ENCODE assay signal across 9 cellular contexts in genomic region chr11:67996622-67997459, GRCh38. TPM values are rescaled to one million over a fixed set of nuclear protein-coding genes. Genes with fewer than 3 reads are reported as not detected.
DNase-seq lines count a peak whose midpoint lies in the region; ATAC-seq and TF ChIP-seq lines count a peak whose summit lies in the region.
"Had no signal": no experiment of that assay in that cellular context is flagged by ENCODE, and none has a peak within 500 bp of the region (broad histone marks: within the 10 kb centered on the region; RNA-seq: fewer than 3 reads in every experiment).

No MANE protein-coding gene starts in this region.

- peaks cover 97% of the 10 kb centered on the region for H3K36me3 Mint-ChIP-seq in dendritic cell treated with granulocyte-macrophage colony-stimulating factor and Interleukin-4, amounts not matched to agents 40 ng/mL and 50 ng/mL, for 4 days (ENCODE audit: low read depth)
- H3K36me3 Mint-ChIP-seq in natural killer cell treated with Interleukin-12 subunit alpha and Interleukin-12 subunit beta and Interleukin-15 and Interleukin-18, amount 100 ng/mL, for 72 hours, result no peaks in the 10 kb centered on the region
- H3K36me3 Mint-ChIP-seq in progenitor cell of endocrine pancreas (ENCODE audit: insufficient read depth), result peaks cover 1% of the 10 kb centered on the region

- no peak overlapping the region for H3K27ac ChIP-seq in Panc1 (ENCODE audit: low read length)
- H3K27ac ChIP-seq: SJSA1, thoracic aorta had no signal

- intact Hi-C loops in Panc1 (cut with micrococcal nuclease; ENCODE audit: unreplicated experiment), result no loop called here
- intact Hi-C loops in dendritic cell treated with granulocyte-macrophage colony-stimulating factor and Interleukin-4, amounts not matched to agents 40 ng/mL and 50 ng/mL, for 4 days (cut with micrococcal nuclease), result loop anchor here (2.0 to 5.0 kb wide), 2 partner anchors 14 to 40 kb away; partner anchors contain the start of genes ALDH3B1 and TCIRG1

- BruUV-seq in Panc1 (replicated peaks; lab: Mats Ljungman, UMichigan), result no TSS peak

- no peaks in the 10 kb centered on the region for H3K27me3 ChIP-seq in HAP-1 (ENCODE audit: low read depth)
- H3K27me3 ChIP-seq in Panc1 (ENCODE audit: control insufficient read depth, insufficient read depth, low read length), result no peaks in the 10 kb centered on the region
- H3K27me3 ChIP-seq: SJSA1 had no signal

- H3K9me3 Mint-ChIP-seq in dendritic cell treated with granulocyte-macrophage colony-stimulating factor and Interleukin-4, amounts not matched to agents 40 ng/mL and 50 ng/mL, for 4 days, result no peaks in the 10 kb centered on the region
- H3K9me3 Mint-ChIP-seq in natural killer cell treated with Interleukin-12 subunit alpha and Interleukin-12 subunit beta and Interleukin-15 and Interleukin-18, amount 100 ng/mL, for 72 hours, result peaks cover 4% of the 10 kb centered on the region
- H3K9me3 Mint-ChIP-seq in progenitor cell of endocrine pancreas (ENCODE audit: low read depth), result no peaks in the 10 kb centered on the region

- H3K4me1 ChIP-seq in HAP-1 (no peaks in the 10 kb centered on the region; the same call in 1 of the 2 replicates), Panc1 (ENCODE audit: control insufficient read depth, insufficient read depth, low read length) (no peaks in the 10 kb centered on the region)

- peak overlapping the region; percentile 51 for H3K4me3 Mint-ChIP-seq in dendritic cell treated with granulocyte-macrophage colony-stimulating factor and Interleukin-4, amounts not matched to agents 40 ng/mL and 50 ng/mL, for 4 days
- peak overlapping the region; percentile 12 for H3K4me3 Mint-ChIP-seq in natural killer cell treated with Interleukin-12 subunit alpha and Interleukin-12 subunit beta and Interleukin-15 and Interleukin-18, amount 100 ng/mL, for 72 hours
- no peak overlapping the region for H3K4me3 Mint-ChIP-seq in progenitor cell of endocrine pancreas (ENCODE audit: low read depth)

- H3K27me3 Mint-ChIP-seq in dendritic cell treated with granulocyte-macrophage colony-stimulating factor and Interleukin-4, amounts not matched to agents 40 ng/mL and 50 ng/mL, for 4 days, result peaks cover under 1% of the 10 kb centered on the region
- H3K27me3 Mint-ChIP-seq in natural killer cell treated with Interleukin-12 subunit alpha and Interleukin-12 subunit beta and Interleukin-15 and Interleukin-18, amount 100 ng/mL, for 72 hours, result no peaks in the 10 kb centered on the region
- H3K27me3 Mint-ChIP-seq in progenitor cell of endocrine pancreas, result peaks cover 30% of the 10 kb centered on the region

- CTCF ChIA-PET in Panc1 (lab: Charles Lee), result interaction anchor here (0.6 to 0.9 kb wide), 3 partner anchors 13 to 235 kb away, joined by 3 to 5 read pairs (median 4); partner anchors contain the start of gene ALDH3B1

- TF ChIP-seq CTCF in Panc1 (IDR thresholded peaks at IDR 0.05), result no peak
- no peak for TF ChIP-seq CTCF in progenitor cell of endocrine pancreas (IDR thresholded peaks at IDR 0.05; ENCODE audit: unreplicated experiment)

- H3K4me3 ChIP-seq in HAP-1 (peak overlapping the region; percentile 32), Panc1 (ENCODE audit: low read depth in 2 of 2, low read length in 2 of 2) (no peak overlapping the region)
- H3K4me3 ChIP-seq: SJSA1, thoracic aorta had no signal

- no peaks in the 10 kb centered on the region for H3K9me3 ChIP-seq in HAP-1
- H3K9me3 ChIP-seq in Panc1 (ENCODE audit: control insufficient read depth, insufficient read depth, low read depth, low read length), result no peaks in the 10 kb centered on the region
- H3K9me3 ChIP-seq: SJSA1, thoracic aorta had no signal

- H3K27ac Mint-ChIP-seq in dendritic cell treated with granulocyte-macrophage colony-stimulating factor and Interleukin-4, amounts not matched to agents 40 ng/mL and 50 ng/mL, for 4 days, result peak overlapping the region; percentile 78
- H3K27ac Mint-ChIP-seq in natural killer cell treated with Interleukin-12 subunit alpha and Interleukin-12 subunit beta and Interleukin-15 and Interleukin-18, amount 100 ng/mL, for 72 hours, result peak overlapping the region in 1 of 2 donors; percentile 29
- no peak overlapping the region for H3K27ac Mint-ChIP-seq in progenitor cell of endocrine pancreas

- H3K36me3 ChIP-seq in HAP-1 (replicated peaks) (peaks cover 3% of the 10 kb centered on the region; the same call in 1 of the 2 replicates), Panc1 (ENCODE audit: control insufficient read depth, insufficient read depth, low read length) (no peaks in the 10 kb centered on the region)
- H3K36me3 ChIP-seq: thoracic aorta had no signal

- POLR2A ChIA-PET in Panc1 (lab: Charles Lee), result no interaction called here

- peaks cover 72% of the 10 kb centered on the region for H3K4me1 Mint-ChIP-seq in dendritic cell treated with granulocyte-macrophage colony-stimulating factor and Interleukin-4, amounts not matched to agents 40 ng/mL and 50 ng/mL, for 4 days (ENCODE audit: low read depth)
- peaks cover 18 to 25% of the 10 kb centered on the region in 2 donors for H3K4me1 Mint-ChIP-seq in natural killer cell treated with Interleukin-12 subunit alpha and Interleukin-12 subunit beta and Interleukin-15 and Interleukin-18, amount 100 ng/mL, for 72 hours (ENCODE audit: low read depth in 2 of 2)
- H3K4me1 Mint-ChIP-seq in progenitor cell of endocrine pancreas (ENCODE audit: low read depth), result no peaks in the 10 kb centered on the region

- peak; percentile 90 for ATAC-seq in Panc1
- peak; percentile 78 to 80 for ATAC-seq in natural killer cell treated with Interleukin-12 subunit alpha and Interleukin-12 subunit beta and Interleukin-15 and Interleukin-18, amount 100 ng/mL, for 72 hours

- in situ Hi-C loops in HAP-1 (cut with MboI; ENCODE audit: low sequenced_read_pairs), result no loop called here
- in situ Hi-C loops in Panc1 (cut with HindIII; ENCODE audit: low pct_unique_long_range_greater_than_20kb, low sequenced_read_pairs), result no loop called here

- DNase-seq in HAP-1 (ENCODE audit: low spot score in 2 of 2) (peak; percentile 81 to 96), Panc1 (ENCODE audit: low read depth, low spot score) (no peak), NCI-H446 (lab: John Stamatoyannopoulos, UW) (no peak), mesenteric fat pad (ENCODE audit: low spot score) (no peak), progenitor cell of endocrine pancreas (ENCODE audit: low spot score, unreplicated experiment) (no peak)
- no peak for DNase-seq in natural killer cell treated with Interleukin-12 subunit alpha and Interleukin-12 subunit beta and Interleukin-15 and Interleukin-18, amount 100 ng/mL, for 72 hours (ENCODE audit: low spot score)

RNA-seq across cellular contexts. Expression of gene UNC93B1, which starts 7.1 kb away (rescaled TPM):
- 54.1 TPM for total RNA-seq in Panc1 (2021; ENCODE audit: unreplicated experiment)
- polyA plus RNA-seq in Panc1 (2012; ENCODE audit: insufficient read length), result 74.9 TPM
- 10 to 100 TPM; 13.5 to 13.6 TPM for total RNA-seq in natural killer cell treated with Interleukin-12 subunit alpha and Interleukin-12 subunit beta and Interleukin-15 and Interleukin-18, amount 100 ng/mL, for 72 hours
- 42.0 TPM for total RNA-seq in mesenteric fat pad
- 6.7 and 8.0 TPM in 2 replicates for total RNA-seq in progenitor cell of endocrine pancreas

RNA-seq across cellular contexts. Expression of gene ALDH3B1, which starts 13.3 kb away (rescaled TPM):
- total RNA-seq in Panc1 (2021; ENCODE audit: unreplicated experiment) (18.3 TPM), mesenteric fat pad (14.6 TPM), progenitor cell of endocrine pancreas (not detected in 2 replicates)
- 25.3 TPM for polyA plus RNA-seq in Panc1 (2012; ENCODE audit: insufficient read length)
- total RNA-seq in natural killer cell treated with Interleukin-12 subunit alpha and Interleukin-12 subunit beta and Interleukin-15 and Interleukin-18, amount 100 ng/mL, for 72 hours, result under 1 TPM; 0.25 to 0.98 TPM

RNA-seq across cellular contexts. Expression of gene NDUFS8, which starts 33.6 kb away (rescaled TPM):
- total RNA-seq in Panc1 (2021; ENCODE audit: unreplicated experiment) (289 TPM), mesenteric fat pad (134 TPM), progenitor cell of endocrine pancreas (113 and 125 TPM in 2 replicates)
- 558 TPM for polyA plus RNA-seq in Panc1 (2012; ENCODE audit: insufficient read length)
- 100 to 1,000 TPM; 124 to 143 TPM for total RNA-seq in natural killer cell treated with Interleukin-12 subunit alpha and Interleukin-12 subunit beta and Interleukin-15 and Interleukin-18, amount 100 ng/mL, for 72 hours

RNA-seq across cellular contexts. Expression of gene TCIRG1, which starts 42.0 kb away (rescaled TPM):
- total RNA-seq in Panc1 (2021; ENCODE audit: unreplicated experiment) (158 TPM), mesenteric fat pad (112 TPM), progenitor cell of endocrine pancreas (33.6 and 35.5 TPM in 2 replicates)
- polyA plus RNA-seq in Panc1 (2012; ENCODE audit: insufficient read length), result 192 TPM
- total RNA-seq in natural killer cell treated with Interleukin-12 subunit alpha and Interleukin-12 subunit beta and Interleukin-15 and Interleukin-18, amount 100 ng/mL, for 72 hours, result 100 to 1,000 TPM; 354 to 380 TPM

Comparison
In these comparisons a context has a peak if more than half of its experiments do, and no peak if none do; other contexts are left out.
1. DNase-seq: peak in HAP-1 (2 of 2); none in Panc1 (single experiment), natural killer cell treated with Interleukin-12 subunit alpha and Interleukin-12 subunit beta and Interleukin-15 and Interleukin-18, amount 100 ng/mL, for 72 hours (single experiment), NCI-H446 (0 of 2), mesenteric fat pad (single experiment) and progenitor cell of endocrine pancreas (single experiment).